ENCODE assay signal across 14 cellular contexts in genomic region chr3:112514527-112515128, GRCh38. TPM values are rescaled to one million over a fixed set of nuclear protein-coding genes. Genes with fewer than 3 reads are reported as not detected.
A peak's percentile ranks its signal among the peaks of the same experiment; 100 is the strongest.
DNase-seq lines count a peak whose midpoint lies in the region; ATAC-seq, FAIRE-seq and TF ChIP-seq lines count a peak whose summit lies in the region.
"Had no signal": no experiment of that assay in that cellular context is flagged by ENCODE, and none has a peak within 500 bp of the region (broad histone marks: within the 10 kb centered on the region; RNA-seq: fewer than 3 reads in every experiment).

No MANE protein-coding gene starts in this region.

- no peak overlapping the region for H3K4me3 ChIP-seq in GM12864 (ENCODE audit: low read depth, low read length)
- H3K4me3 ChIP-seq: body of pancreas, sigmoid colon, SK-N-MC had no signal

- H3K27me3 Mint-ChIP-seq in activated T-cell treated with anti-CD3 and anti-CD28 coated beads, Interleukin-2, amount 50 U/mL, for 72 hours (ENCODE audit: low read depth), result no peaks in the 10 kb centered on the region
- H3K27me3 Mint-ChIP-seq: IgD-negative memory B cell had no signal

- H3K9me3 Mint-ChIP-seq in activated T-cell treated with anti-CD3 and anti-CD28 coated beads, Interleukin-2, amount 50 U/mL, for 72 hours, result peaks cover 5 to 6% of the 10 kb centered on the region in 2 donors

- peak; percentile 96 for DNase-seq in GM12864 (ENCODE audit: low read depth)
- DNase-seq in activated T-cell treated with anti-CD3 and anti-CD28 coated beads, Interleukin-2, amount 50 U/mL, for 72 hours, result peak in 1 of 2 donors; percentile 29
- no peak for DNase-seq in NCI-H1694 (lab: John Stamatoyannopoulos, UW)
- DNase-seq in COR-L47 (lab: John Stamatoyannopoulos, UW), result no peak
- no peak for DNase-seq in COLO829 (ENCODE audit: low spot score)
- no peak for DNase-seq in RCC 7860 (ENCODE audit: low spot score)
- DNase-seq: body of pancreas, DMS 273 treated with DMSO at 0.1 percent for 48 hours, sigmoid colon had no signal

- no peak for TF ChIP-seq CTCF in GM12864 (IDR thresholded peaks at IDR 0.05; ENCODE audit: low read depth, low read length, missing control alignments)

- peak overlapping the region; percentile 8 to 24 for H3K4me3 Mint-ChIP-seq in activated T-cell treated with anti-CD3 and anti-CD28 coated beads, Interleukin-2, amount 50 U/mL, for 72 hours

- ATAC-seq in GM19397 (IDR thresholded peaks at IDR 0.05; ENCODE audit: unreplicated experiment), result peak; percentile 100
- ATAC-seq in HG03060 (IDR thresholded peaks at IDR 0.05; ENCODE audit: low read depth, unreplicated experiment), result peak; percentile 98
- peak; percentile 100 for ATAC-seq in activated T-cell treated with anti-CD3 and anti-CD28 coated beads, Interleukin-2, amount 50 U/mL, for 72 hours (replicated peaks in 1 of 2)
- ATAC-seq: body of pancreas had no signal

- H3K36me3 Mint-ChIP-seq in activated T-cell treated with anti-CD3 and anti-CD28 coated beads, Interleukin-2, amount 50 U/mL, for 72 hours (ENCODE audit: insufficient read depth in 2 of 2), result peaks cover 6 to 19% of the 10 kb centered on the region in 2 donors

- H3K27ac Mint-ChIP-seq in activated T-cell treated with anti-CD3 and anti-CD28 coated beads, Interleukin-2, amount 50 U/mL, for 72 hours, result no peak overlapping the region

- no peak for FAIRE-seq in RCC 7860 (lab: Jason Lieb, UNC)
- FAIRE-seq: urothelium cell line had no signal

- H3K4me1 Mint-ChIP-seq in activated T-cell treated with anti-CD3 and anti-CD28 coated beads, Interleukin-2, amount 50 U/mL, for 72 hours (ENCODE audit: low read depth), result peaks cover 40% of the 10 kb centered on the region

RNA-seq across cellular contexts. Expression of gene BTLA, which starts 15.4 kb away (rescaled TPM):
- 10 to 100 TPM; 17.5 to 21.3 TPM for total RNA-seq in activated T-cell treated with anti-CD3 and anti-CD28 coated beads, Interleukin-2, amount 50 U/mL, for 72 hours
- total RNA-seq: body of pancreas, sigmoid colon had no signal

RNA-seq across cellular contexts. Expression of gene ATG3, which starts 47.1 kb away (rescaled TPM):
- 10 to 100 TPM; 52.0 to 52.2 TPM for total RNA-seq in activated T-cell treated with anti-CD3 and anti-CD28 coated beads, Interleukin-2, amount 50 U/mL, for 72 hours

RNA-seq across cellular contexts. Expression of gene SLC35A5, which starts 47.2 kb away (rescaled TPM):
- 10 to 100 TPM; 24.8 TPM for total RNA-seq in activated T-cell treated with anti-CD3 and anti-CD28 coated beads, Interleukin-2, amount 50 U/mL, for 72 hours
